In the genomic region with DNA sequence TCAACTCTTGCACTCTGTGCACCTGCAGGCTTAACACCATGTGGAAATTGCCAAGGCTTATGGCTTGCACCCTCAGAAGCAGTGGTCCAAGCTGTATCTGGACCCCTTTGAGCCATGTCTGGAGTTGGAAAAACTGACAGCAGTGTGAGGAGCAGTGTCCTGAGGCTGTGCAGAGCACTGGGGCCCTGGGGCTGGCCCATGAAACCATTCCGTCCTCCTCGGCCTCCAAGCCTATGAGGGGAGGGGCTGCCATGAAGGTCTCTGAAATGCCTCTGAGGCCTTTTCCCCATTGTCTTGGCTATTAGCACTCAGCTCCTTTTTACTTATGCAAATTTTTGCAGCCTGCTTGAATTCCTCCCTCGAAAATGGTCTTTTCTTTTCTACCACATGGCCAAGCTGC, we compare ENCODE assay signal across 7 cellular contexts.
"Had no signal": no experiment of that assay in that cellular context is flagged by ENCODE, and none has a peak within 500 bp of the region (broad histone marks: within the 10 kb centered on the region; RNA-seq: fewer than 3 reads in every experiment).

No MANE protein-coding gene starts in this region.

- FAIRE-seq: G401.6, GM12878, GM12892, GM18507, GM19239 had no signal

- H3K4me3 ChIP-seq: GM12878 had no signal

- DNase-seq: GDM1, GF-D8 had no signal
